8 cellular contexts compared by ENCODE assay signal in the genomic region with DNA sequence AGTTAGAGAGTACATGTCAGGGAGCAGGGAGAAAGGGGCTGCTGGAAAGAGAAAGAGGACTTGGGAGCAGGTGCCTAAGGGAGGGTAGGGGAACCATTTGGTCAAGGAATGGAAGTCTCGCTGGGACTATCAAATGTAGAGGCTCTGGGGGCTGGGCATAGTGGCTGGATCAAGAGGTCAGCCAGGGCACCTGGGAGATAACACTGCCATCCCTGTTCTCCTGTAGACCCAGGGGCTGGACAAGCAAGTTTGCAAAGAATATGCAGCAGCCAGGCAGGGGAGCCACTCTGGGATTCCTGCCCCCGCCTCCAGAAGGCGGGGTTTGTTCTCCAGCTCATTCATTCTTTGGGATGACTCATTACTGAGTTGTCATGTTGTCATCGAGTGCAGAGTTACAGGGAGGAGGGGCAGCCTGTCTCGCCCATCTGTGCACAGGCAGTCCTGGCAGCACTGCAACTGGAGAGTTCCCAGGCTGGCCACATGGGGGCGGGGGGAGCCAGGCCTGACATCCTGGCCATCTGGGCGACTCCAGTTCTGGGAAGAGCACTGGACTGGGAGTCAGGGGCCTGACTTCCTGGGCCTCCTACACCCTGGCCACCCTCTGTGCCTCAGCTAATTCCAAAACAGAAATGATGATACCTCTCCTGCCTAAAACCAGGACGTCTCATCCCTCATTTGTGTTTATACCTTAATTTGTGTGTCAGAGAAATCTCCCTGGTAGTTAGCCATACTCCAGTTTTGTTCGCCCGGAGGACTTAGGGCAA. TPM values are rescaled to one million over a fixed set of nuclear protein-coding genes. Genes with fewer than 3 reads are reported as not detected.
A peak's percentile ranks its signal among the peaks of the same experiment; 100 is the strongest.
DNase-seq lines count a peak whose midpoint lies in the region; ATAC-seq and TF ChIP-seq lines count a peak whose summit lies in the region.

No MANE protein-coding gene starts in this region.

- H3K27me3 Mint-ChIP-seq in activated naive CD8-positive, alpha-beta T cell treated with anti-CD3 and anti-CD28 coated beads for 36 hours, result no peaks in the 10 kb centered on the region
- no peaks in the 10 kb centered on the region for H3K27me3 Mint-ChIP-seq in progenitor cell of endocrine pancreas

- H3K79me2 ChIP-seq in SU-DHL-6 (ENCODE audit: insufficient read depth, low read length), result no peaks in the 10 kb centered on the region

- no peak overlapping the region for H3K9ac ChIP-seq in SU-DHL-6 (ENCODE audit: low read length)

- H3K9me3 ChIP-seq in SU-DHL-6 (ENCODE audit: insufficient read depth, low read length), result no peaks in the 10 kb centered on the region
- no peaks in the 10 kb centered on the region for H3K9me3 ChIP-seq in vagina

- DNase-seq in NCI-H1436 (lab: John Stamatoyannopoulos, UW) (peak; percentile 91), Right ventricle myocardium inferior (ENCODE audit: missing footprints) (peak; percentile 93), progenitor cell of endocrine pancreas (ENCODE audit: low spot score, unreplicated experiment) (peak; percentile 71), vagina (ENCODE audit: extremely low spot score in 2 of 2) (peak in 1 of 2 donors; percentile 96)
- DNase-seq in activated naive CD8-positive, alpha-beta T cell treated with anti-CD3 and anti-CD28 coated beads for 36 hours, result peak; percentile 89

- H3K27ac Mint-ChIP-seq in activated naive CD8-positive, alpha-beta T cell treated with anti-CD3 and anti-CD28 coated beads for 36 hours, result no peak overlapping the region
- peak overlapping the region; percentile 92 for H3K27ac Mint-ChIP-seq in progenitor cell of endocrine pancreas

- H3K27ac ChIP-seq in SU-DHL-6 (ENCODE audit: low read depth, low read length) (no peak overlapping the region), vagina (no peak overlapping the region)

- intact Hi-C loops in Right ventricle myocardium inferior (cut with DNase I) (loop anchor here (1.0 to 5.0 kb wide), 4 partner anchors 27 to 701 kb away; no protein-coding TSS in a partner anchor), vagina (cut with DNase I) (loop anchor here (10.0 kb wide), 1 partner anchor 223 kb away; no protein-coding TSS in a partner anchor)

- no peaks in the 10 kb centered on the region for H3F3A ChIP-seq in SU-DHL-6 (ENCODE audit: insufficient read depth)

- H3K36me3 ChIP-seq in SU-DHL-6 (ENCODE audit: low read length), result no peaks in the 10 kb centered on the region
- no peaks in the 10 kb centered on the region for H3K36me3 ChIP-seq in vagina

- peaks cover 12% of the 10 kb centered on the region for H3K4me1 ChIP-seq in vagina

- no peak overlapping the region for H3K4me2 ChIP-seq in SU-DHL-6 (ENCODE audit: low read depth, low read length, poor library complexity, severe bottlenecking)

- ATAC-seq in HG02852 (IDR thresholded peaks at IDR 0.05; ENCODE audit: unreplicated experiment), result peak; percentile 84
- ATAC-seq in Right ventricle myocardium inferior, result peak; percentile 98

- H3K4me3 Mint-ChIP-seq in activated naive CD8-positive, alpha-beta T cell treated with anti-CD3 and anti-CD28 coated beads for 36 hours, result no peak overlapping the region
- no peak overlapping the region for H3K4me3 Mint-ChIP-seq in progenitor cell of endocrine pancreas (ENCODE audit: low read depth)

- no peak overlapping the region for H2AFZ ChIP-seq in SU-DHL-6 (ENCODE audit: low read depth, low read length, severe bottlenecking)

- no peaks in the 10 kb centered on the region for H3K9me2 ChIP-seq in SU-DHL-6 (replicated peaks; ENCODE audit: insufficient read depth, low read length)

- H3K4me3 ChIP-seq in GM12875 (ENCODE audit: low read depth, low read length), result no peak overlapping the region
- no peak overlapping the region for H3K4me3 ChIP-seq in SU-DHL-6 (ENCODE audit: insufficient read depth, low read length, poor library complexity, severe bottlenecking)
- H3K4me3 ChIP-seq in vagina, result no peak overlapping the region

- no peak for TF ChIP-seq POLR2A in vagina (IDR thresholded peaks at IDR 0.05)

- no peaks in the 10 kb centered on the region for H3K27me3 ChIP-seq in SU-DHL-6 (ENCODE audit: low read length)
- H3K27me3 ChIP-seq in vagina, result no peaks in the 10 kb centered on the region

- no peaks in the 10 kb centered on the region for H3K36me3 Mint-ChIP-seq in activated naive CD8-positive, alpha-beta T cell treated with anti-CD3 and anti-CD28 coated beads for 36 hours
- no peaks in the 10 kb centered on the region for H3K36me3 Mint-ChIP-seq in progenitor cell of endocrine pancreas (ENCODE audit: insufficient read depth)

- H4K20me1 ChIP-seq in SU-DHL-6 (ENCODE audit: low read depth, low read length), result no peaks in the 10 kb centered on the region

- TF ChIP-seq CTCF in GM12875 (IDR thresholded peaks at IDR 0.05; ENCODE audit: borderline replicate concordance, insufficient read depth, low read depth, low read length), result peak; percentile 92
- peak; percentile 97 for TF ChIP-seq CTCF in SU-DHL-6 (IDR thresholded peaks at IDR 0.05; ENCODE audit: insufficient read depth, low read length, poor library complexity, severe bottlenecking)
- peak; percentile 87 for TF ChIP-seq CTCF in progenitor cell of endocrine pancreas (IDR thresholded peaks at IDR 0.05; ENCODE audit: unreplicated experiment)
- peak; percentile 67 to 96 (median 88) for TF ChIP-seq CTCF in vagina (IDR thresholded peaks at IDR 0.05)

- peaks cover 10% of the 10 kb centered on the region for H3K4me1 Mint-ChIP-seq in activated naive CD8-positive, alpha-beta T cell treated with anti-CD3 and anti-CD28 coated beads for 36 hours
- peaks cover 11% of the 10 kb centered on the region for H3K4me1 Mint-ChIP-seq in progenitor cell of endocrine pancreas (ENCODE audit: low read depth)

- no peaks in the 10 kb centered on the region for H3K9me3 Mint-ChIP-seq in activated naive CD8-positive, alpha-beta T cell treated with anti-CD3 and anti-CD28 coated beads for 36 hours
- no peaks in the 10 kb centered on the region for H3K9me3 Mint-ChIP-seq in progenitor cell of endocrine pancreas (ENCODE audit: low read depth)

RNA-seq across cellular contexts. Expression of a gene that starts 28.2 kb away (rescaled TPM):
- total RNA-seq in activated naive CD8-positive, alpha-beta T cell treated with anti-CD3 and anti-CD28 coated beads for 36 hours, result 10 to 100 TPM; 36.3 to 38.5 TPM
- total RNA-seq in Right ventricle myocardium inferior, result 84.1 TPM
- total RNA-seq in progenitor cell of endocrine pancreas, result 92.7 and 102 TPM in 2 replicates
- total RNA-seq in vagina, result 31.2 TPM
